In the genomic region with DNA sequence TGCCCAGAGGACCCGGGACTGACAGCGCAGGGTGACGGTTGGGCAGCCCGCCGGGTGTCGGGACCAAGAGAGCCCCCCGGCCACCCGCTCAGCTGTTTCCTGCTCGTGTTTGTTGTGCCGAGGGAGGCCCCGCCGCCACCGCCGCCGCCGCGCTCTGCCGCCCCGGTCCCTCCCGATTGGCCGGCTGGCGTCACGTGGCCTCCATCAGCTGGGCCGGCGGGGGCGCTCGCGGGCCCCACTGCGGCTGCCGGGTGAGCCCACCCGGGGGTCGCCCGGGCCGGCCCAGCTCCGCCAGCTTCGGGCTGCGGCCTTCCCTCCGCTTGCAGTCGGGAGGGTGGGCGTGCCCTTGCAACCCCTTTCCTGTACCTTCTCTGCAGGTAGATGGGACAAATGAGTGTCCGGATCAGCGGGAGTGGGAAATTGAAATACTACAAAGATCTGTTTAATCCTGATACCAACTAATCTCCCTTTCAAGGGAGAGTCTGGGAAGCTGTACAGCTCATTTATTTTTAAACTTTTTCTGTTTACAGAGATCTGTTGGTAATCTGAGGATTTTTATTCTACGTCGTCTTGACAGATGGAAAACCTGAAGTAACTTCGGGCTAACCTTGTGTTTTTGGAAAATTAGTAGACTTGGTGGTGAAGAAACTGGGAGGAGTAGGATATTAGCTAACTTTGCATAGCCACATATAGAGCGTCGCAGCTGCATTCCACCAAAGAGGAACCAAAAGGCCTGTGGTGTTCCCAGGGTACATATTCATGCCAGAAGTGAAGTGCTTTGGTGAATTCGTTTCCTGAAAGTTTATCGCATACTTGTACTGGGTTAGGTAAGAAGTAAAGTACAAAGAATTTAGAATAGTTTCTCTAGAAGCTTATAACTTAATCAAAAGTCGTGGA, we compare ENCODE assay signal across 1 cellular context.
TF ChIP-seq lines count a peak whose summit lies in the region.

No MANE protein-coding gene starts in this region.

TF ChIP-seq in HepG2, 621 proteins besides CTCF, POLR2A, EP300 and RAD21 (continued from another document and continues in another):
- TF ChIP-seq, protein P1, sequence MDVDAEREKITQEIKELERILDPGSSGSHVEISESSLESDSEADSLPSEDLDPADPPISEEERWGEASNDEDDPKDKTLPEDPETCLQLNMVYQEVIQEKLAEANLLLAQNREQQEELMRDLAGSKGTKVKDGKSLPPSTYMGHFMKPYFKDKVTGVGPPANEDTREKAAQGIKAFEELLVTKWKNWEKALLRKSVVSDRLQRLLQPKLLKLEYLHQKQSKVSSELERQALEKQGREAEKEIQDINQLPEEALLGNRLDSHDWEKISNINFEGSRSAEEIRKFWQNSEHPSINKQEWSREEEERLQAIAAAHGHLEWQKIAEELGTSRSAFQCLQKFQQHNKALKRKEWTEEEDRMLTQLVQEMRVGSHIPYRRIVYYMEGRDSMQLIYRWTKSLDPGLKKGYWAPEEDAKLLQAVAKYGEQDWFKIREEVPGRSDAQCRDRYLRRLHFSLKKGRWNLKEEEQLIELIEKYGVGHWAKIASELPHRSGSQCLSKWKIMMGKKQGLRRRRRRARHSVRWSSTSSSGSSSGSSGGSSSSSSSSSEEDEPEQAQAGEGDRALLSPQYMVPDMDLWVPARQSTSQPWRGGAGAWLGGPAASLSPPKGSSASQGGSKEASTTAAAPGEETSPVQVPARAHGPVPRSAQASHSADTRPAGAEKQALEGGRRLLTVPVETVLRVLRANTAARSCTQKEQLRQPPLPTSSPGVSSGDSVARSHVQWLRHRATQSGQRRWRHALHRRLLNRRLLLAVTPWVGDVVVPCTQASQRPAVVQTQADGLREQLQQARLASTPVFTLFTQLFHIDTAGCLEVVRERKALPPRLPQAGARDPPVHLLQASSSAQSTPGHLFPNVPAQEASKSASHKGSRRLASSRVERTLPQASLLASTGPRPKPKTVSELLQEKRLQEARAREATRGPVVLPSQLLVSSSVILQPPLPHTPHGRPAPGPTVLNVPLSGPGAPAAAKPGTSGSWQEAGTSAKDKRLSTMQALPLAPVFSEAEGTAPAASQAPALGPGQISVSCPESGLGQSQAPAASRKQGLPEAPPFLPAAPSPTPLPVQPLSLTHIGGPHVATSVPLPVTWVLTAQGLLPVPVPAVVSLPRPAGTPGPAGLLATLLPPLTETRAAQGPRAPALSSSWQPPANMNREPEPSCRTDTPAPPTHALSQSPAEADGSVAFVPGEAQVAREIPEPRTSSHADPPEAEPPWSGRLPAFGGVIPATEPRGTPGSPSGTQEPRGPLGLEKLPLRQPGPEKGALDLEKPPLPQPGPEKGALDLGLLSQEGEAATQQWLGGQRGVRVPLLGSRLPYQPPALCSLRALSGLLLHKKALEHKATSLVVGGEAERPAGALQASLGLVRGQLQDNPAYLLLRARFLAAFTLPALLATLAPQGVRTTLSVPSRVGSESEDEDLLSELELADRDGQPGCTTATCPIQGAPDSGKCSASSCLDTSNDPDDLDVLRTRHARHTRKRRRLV (CRISPR knock-in tag; IDR thresholded peaks at IDR 0.05): no peak
- TF ChIP-seq ZNF34 (CRISPR knock-in tag; IDR thresholded peaks at IDR 0.05; ENCODE audit: borderline replicate concordance) (no peak), ZNF230 (CRISPR knock-in tag; IDR thresholded peaks at IDR 0.05) (no peak), GATA4 (IDR thresholded peaks at IDR 0.05; ENCODE audit: borderline replicate concordance, low read depth) (no peak), NPAS2 (CRISPR knock-in tag; IDR thresholded peaks at IDR 0.05; ENCODE audit: borderline replicate concordance) (no peak), DNMT1 (CRISPR knock-in tag; IDR thresholded peaks at IDR 0.05) (no peak), PAWR (CRISPR knock-in tag; IDR thresholded peaks at IDR 0.05; ENCODE audit: borderline replicate concordance) (no peak), ZNF446 (CRISPR knock-in tag; IDR thresholded peaks at IDR 0.05) (no peak), MZF1 (CRISPR knock-in tag; IDR thresholded peaks at IDR 0.05; ENCODE audit: borderline replicate concordance) (no peak), HHEX (CRISPR knock-in tag; IDR thresholded peaks at IDR 0.05) (no peak), PHF21A (CRISPR knock-in tag; IDR thresholded peaks at IDR 0.05) (no peak), FOXK1 (CRISPR knock-in tag; IDR thresholded peaks at IDR 0.05; ENCODE audit: borderline replicate concordance, low read depth) (no peak), ZNF720 (CRISPR knock-in tag; IDR thresholded peaks at IDR 0.05) (no peak), ZNF780A (CRISPR knock-in tag; IDR thresholded peaks at IDR 0.05) (no peak), SMAD3 (CRISPR knock-in tag; IDR thresholded peaks at IDR 0.05) (no peak), ZNF337 (CRISPR knock-in tag; IDR thresholded peaks at IDR 0.05; ENCODE audit: borderline replicate concordance, low read depth) (no peak), KLF16 (CRISPR knock-in tag; IDR thresholded peaks at IDR 0.05) (no peak), NR2C2 (CRISPR knock-in tag; IDR thresholded peaks at IDR 0.05; ENCODE audit: borderline replicate concordance) (no peak), ZNF775 (CRISPR knock-in tag; IDR thresholded peaks at IDR 0.05; ENCODE audit: borderline replicate concordance) (no peak), KMT2A (CRISPR knock-in tag; IDR thresholded peaks at IDR 0.05) (no peak), SNRNP70 (IDR thresholded peaks at IDR 0.05; ENCODE audit: low read depth, low read length) (no peak), CBX1 (IDR thresholded peaks at IDR 0.05; ENCODE audit: low read depth) (no peak)
- TF ChIP-seq, protein P2, sequence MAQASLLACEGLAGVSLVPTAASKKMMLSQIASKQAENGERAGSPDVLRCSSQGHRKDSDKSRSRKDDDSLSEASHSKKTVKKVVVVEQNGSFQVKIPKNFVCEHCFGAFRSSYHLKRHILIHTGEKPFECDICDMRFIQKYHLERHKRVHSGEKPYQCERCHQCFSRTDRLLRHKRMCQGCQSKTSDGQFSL (CRISPR knock-in tag; IDR thresholded peaks at IDR 0.05): no peak
- TF ChIP-seq, protein P3, sequence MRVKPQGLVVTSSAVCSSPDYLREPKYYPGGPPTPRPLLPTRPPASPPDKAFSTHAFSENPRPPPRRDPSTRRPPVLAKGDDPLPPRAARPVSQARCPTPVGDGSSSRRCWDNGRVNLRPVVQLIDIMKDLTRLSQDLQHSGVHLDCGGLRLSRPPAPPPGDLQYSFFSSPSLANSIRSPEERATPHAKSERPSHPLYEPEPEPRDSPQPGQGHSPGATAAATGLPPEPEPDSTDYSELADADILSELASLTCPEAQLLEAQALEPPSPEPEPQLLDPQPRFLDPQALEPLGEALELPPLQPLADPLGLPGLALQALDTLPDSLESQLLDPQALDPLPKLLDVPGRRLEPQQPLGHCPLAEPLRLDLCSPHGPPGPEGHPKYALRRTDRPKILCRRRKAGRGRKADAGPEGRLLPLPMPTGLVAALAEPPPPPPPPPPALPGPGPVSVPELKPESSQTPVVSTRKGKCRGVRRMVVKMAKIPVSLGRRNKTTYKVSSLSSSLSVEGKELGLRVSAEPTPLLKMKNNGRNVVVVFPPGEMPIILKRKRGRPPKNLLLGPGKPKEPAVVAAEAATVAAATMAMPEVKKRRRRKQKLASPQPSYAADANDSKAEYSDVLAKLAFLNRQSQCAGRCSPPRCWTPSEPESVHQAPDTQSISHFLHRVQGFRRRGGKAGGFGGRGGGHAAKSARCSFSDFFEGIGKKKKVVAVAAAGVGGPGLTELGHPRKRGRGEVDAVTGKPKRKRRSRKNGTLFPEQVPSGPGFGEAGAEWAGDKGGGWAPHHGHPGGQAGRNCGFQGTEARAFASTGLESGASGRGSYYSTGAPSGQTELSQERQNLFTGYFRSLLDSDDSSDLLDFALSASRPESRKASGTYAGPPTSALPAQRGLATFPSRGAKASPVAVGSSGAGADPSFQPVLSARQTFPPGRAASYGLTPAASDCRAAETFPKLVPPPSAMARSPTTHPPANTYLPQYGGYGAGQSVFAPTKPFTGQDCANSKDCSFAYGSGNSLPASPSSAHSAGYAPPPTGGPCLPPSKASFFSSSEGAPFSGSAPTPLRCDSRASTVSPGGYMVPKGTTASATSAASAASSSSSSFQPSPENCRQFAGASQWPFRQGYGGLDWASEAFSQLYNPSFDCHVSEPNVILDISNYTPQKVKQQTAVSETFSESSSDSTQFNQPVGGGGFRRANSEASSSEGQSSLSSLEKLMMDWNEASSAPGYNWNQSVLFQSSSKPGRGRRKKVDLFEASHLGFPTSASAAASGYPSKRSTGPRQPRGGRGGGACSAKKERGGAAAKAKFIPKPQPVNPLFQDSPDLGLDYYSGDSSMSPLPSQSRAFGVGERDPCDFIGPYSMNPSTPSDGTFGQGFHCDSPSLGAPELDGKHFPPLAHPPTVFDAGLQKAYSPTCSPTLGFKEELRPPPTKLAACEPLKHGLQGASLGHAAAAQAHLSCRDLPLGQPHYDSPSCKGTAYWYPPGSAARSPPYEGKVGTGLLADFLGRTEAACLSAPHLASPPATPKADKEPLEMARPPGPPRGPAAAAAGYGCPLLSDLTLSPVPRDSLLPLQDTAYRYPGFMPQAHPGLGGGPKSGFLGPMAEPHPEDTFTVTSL (CRISPR knock-in tag; IDR thresholded peaks at IDR 0.05; ENCODE audit: borderline replicate concordance): no peak
- TF ChIP-seq, protein P4, sequence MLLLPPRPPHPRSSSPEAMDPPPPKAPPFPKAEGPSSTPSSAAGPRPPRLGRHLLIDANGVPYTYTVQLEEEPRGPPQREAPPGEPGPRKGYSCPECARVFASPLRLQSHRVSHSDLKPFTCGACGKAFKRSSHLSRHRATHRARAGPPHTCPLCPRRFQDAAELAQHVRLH (CRISPR knock-in tag; IDR thresholded peaks at IDR 0.05; ENCODE audit: borderline replicate concordance, low read depth): no peak
- TF ChIP-seq, protein P5, sequence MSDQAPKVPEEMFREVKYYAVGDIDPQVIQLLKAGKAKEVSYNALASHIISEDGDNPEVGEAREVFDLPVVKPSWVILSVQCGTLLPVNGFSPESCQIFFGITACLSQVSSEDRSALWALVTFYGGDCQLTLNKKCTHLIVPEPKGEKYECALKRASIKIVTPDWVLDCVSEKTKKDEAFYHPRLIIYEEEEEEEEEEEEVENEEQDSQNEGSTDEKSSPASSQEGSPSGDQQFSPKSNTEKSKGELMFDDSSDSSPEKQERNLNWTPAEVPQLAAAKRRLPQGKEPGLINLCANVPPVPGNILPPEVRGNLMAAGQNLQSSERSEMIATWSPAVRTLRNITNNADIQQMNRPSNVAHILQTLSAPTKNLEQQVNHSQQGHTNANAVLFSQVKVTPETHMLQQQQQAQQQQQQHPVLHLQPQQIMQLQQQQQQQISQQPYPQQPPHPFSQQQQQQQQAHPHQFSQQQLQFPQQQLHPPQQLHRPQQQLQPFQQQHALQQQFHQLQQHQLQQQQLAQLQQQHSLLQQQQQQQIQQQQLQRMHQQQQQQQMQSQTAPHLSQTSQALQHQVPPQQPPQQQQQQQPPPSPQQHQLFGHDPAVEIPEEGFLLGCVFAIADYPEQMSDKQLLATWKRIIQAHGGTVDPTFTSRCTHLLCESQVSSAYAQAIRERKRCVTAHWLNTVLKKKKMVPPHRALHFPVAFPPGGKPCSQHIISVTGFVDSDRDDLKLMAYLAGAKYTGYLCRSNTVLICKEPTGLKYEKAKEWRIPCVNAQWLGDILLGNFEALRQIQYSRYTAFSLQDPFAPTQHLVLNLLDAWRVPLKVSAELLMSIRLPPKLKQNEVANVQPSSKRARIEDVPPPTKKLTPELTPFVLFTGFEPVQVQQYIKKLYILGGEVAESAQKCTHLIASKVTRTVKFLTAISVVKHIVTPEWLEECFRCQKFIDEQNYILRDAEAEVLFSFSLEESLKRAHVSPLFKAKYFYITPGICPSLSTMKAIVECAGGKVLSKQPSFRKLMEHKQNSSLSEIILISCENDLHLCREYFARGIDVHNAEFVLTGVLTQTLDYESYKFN (CRISPR knock-in tag; conservative IDR thresholded peaks at IDR 0.05): no peak
- TF ChIP-seq, protein P6, sequence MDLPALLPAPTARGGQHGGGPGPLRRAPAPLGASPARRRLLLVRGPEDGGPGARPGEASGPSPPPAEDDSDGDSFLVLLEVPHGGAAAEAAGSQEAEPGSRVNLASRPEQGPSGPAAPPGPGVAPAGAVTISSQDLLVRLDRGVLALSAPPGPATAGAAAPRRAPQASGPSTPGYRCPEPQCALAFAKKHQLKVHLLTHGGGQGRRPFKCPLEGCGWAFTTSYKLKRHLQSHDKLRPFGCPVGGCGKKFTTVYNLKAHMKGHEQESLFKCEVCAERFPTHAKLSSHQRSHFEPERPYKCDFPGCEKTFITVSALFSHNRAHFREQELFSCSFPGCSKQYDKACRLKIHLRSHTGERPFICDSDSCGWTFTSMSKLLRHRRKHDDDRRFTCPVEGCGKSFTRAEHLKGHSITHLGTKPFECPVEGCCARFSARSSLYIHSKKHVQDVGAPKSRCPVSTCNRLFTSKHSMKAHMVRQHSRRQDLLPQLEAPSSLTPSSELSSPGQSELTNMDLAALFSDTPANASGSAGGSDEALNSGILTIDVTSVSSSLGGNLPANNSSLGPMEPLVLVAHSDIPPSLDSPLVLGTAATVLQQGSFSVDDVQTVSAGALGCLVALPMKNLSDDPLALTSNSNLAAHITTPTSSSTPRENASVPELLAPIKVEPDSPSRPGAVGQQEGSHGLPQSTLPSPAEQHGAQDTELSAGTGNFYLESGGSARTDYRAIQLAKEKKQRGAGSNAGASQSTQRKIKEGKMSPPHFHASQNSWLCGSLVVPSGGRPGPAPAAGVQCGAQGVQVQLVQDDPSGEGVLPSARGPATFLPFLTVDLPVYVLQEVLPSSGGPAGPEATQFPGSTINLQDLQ (CRISPR knock-in tag; IDR thresholded peaks at IDR 0.05): no peak
- TF ChIP-seq, protein P7, sequence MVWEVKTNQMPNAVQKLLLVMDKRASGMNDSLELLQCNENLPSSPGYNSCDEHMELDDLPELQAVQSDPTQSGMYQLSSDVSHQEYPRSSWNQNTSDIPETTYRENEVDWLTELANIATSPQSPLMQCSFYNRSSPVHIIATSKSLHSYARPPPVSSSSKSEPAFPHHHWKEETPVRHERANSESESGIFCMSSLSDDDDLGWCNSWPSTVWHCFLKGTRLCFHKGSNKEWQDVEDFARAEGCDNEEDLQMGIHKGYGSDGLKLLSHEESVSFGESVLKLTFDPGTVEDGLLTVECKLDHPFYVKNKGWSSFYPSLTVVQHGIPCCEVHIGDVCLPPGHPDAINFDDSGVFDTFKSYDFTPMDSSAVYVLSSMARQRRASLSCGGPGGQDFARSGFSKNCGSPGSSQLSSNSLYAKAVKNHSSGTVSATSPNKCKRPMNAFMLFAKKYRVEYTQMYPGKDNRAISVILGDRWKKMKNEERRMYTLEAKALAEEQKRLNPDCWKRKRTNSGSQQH (CRISPR knock-in tag; IDR thresholded peaks at IDR 0.05; ENCODE audit: low read depth): no peak
- TF ChIP-seq, protein P8, sequence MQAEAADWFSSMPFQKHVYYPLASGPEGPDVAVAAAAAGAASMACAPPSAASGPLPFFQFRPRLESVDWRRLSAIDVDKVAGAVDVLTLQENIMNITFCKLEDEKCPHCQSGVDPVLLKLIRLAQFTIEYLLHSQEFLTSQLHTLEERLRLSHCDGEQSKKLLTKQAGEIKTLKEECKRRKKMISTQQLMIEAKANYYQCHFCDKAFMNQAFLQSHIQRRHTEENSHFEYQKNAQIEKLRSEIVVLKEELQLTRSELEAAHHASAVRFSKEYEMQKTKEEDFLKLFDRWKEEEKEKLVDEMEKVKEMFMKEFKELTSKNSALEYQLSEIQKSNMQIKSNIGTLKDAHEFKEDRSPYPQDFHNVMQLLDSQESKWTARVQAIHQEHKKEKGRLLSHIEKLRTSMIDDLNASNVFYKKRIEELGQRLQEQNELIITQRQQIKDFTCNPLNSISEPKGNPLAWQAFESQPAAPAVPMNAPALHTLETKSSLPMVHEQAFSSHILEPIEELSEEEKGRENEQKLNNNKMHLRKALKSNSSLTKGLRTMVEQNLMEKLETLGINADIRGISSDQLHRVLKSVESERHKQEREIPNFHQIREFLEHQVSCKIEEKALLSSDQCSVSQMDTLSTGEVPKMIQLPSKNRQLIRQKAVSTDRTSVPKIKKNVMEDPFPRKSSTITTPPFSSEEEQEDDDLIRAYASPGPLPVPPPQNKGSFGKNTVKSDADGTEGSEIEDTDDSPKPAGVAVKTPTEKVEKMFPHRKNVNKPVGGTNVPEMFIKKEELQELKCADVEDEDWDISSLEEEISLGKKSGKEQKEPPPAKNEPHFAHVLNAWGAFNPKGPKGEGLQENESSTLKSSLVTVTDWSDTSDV (CRISPR knock-in tag; IDR thresholded peaks at IDR 0.05): no peak
